Comparison of ENCODE assay signal across 1 cellular context in genomic region chr14:100899841-100900771, GRCh38.
TF ChIP-seq lines count a peak whose summit lies in the region.

No MANE protein-coding gene starts in this region.

TF ChIP-seq in HepG2, 621 proteins besides CTCF, POLR2A, EP300 and RAD21 (continued from another document):
- TF ChIP-seq ZHX1 (CRISPR knock-in tag; IDR thresholded peaks at IDR 0.05; ENCODE audit: low read depth) = peak; percentile 20; the same call in 1 of the 2 replicates
- TF ChIP-seq ZNF678 (CRISPR knock-in tag; IDR thresholded peaks at IDR 0.05) = no peak
- TF ChIP-seq STAT5B (CRISPR knock-in tag; IDR thresholded peaks at IDR 0.05) = no peak
- peak; percentile 27; the same call in 1 of the 2 replicates for TF ChIP-seq ZNF281 (CRISPR knock-in tag; IDR thresholded peaks at IDR 0.05; ENCODE audit: borderline replicate concordance)
- TF ChIP-seq SP4 (CRISPR knock-in tag; IDR thresholded peaks at IDR 0.05) = no peak
- no peak for TF ChIP-seq ZNF30 (CRISPR knock-in tag; IDR thresholded peaks at IDR 0.05)
- TF ChIP-seq CHD2 (IDR thresholded peaks at IDR 0.05; ENCODE audit: low read depth, low read length) = no peak
- no peak for TF ChIP-seq ZNF597 (CRISPR knock-in tag; IDR thresholded peaks at IDR 0.05)
- no peak for TF ChIP-seq ZC3H13 (CRISPR knock-in tag; IDR thresholded peaks at IDR 0.05)
- TF ChIP-seq YEATS2 (CRISPR knock-in tag; IDR thresholded peaks at IDR 0.05; ENCODE audit: borderline replicate concordance) = 0 out of 2 replicates have a peak, but pooled peaks have one; percentile 7
- no peak for TF ChIP-seq U2AF1 (optimal IDR thresholded peaks at IDR 0.05; ENCODE audit: low read depth, low read length)
- no peak for TF ChIP-seq ZNF737 (CRISPR knock-in tag; IDR thresholded peaks at IDR 0.05; ENCODE audit: borderline replicate concordance)
- TF ChIP-seq ZNF256 (CRISPR knock-in tag; conservative IDR thresholded peaks at IDR 0.05) = no peak
- TF ChIP-seq, protein P1, sequence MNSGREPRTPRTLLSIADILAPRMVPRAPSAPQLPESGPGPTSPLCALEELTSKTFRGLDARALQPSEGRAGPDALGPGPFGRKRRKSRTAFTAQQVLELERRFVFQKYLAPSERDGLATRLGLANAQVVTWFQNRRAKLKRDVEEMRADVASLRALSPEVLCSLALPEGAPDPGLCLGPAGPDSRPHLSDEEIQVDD (CRISPR knock-in tag; IDR thresholded peaks at IDR 0.05; ENCODE audit: borderline replicate concordance) = no peak
- no peak for TF ChIP-seq KLF11 (CRISPR knock-in tag; IDR thresholded peaks at IDR 0.05)
- no peak for TF ChIP-seq MLXIP (CRISPR knock-in tag; IDR thresholded peaks at IDR 0.05; ENCODE audit: borderline replicate concordance)
- no peak for TF ChIP-seq HINFP (CRISPR knock-in tag; IDR thresholded peaks at IDR 0.05; ENCODE audit: low read depth)
- TF ChIP-seq GFI1 (CRISPR knock-in tag; IDR thresholded peaks at IDR 0.05; ENCODE audit: borderline replicate concordance) = peak; percentile 55; the same call in 1 of the 2 replicates
- peak; percentile 52 for TF ChIP-seq HNF4A (CRISPR knock-in tag; IDR thresholded peaks at IDR 0.05)
- no peak for TF ChIP-seq NFRKB (IDR thresholded peaks at IDR 0.05)
- no peak for TF ChIP-seq ZBTB7A (CRISPR knock-in tag; IDR thresholded peaks at IDR 0.05)
- TF ChIP-seq TSC22D2 (CRISPR knock-in tag; IDR thresholded peaks at IDR 0.05; ENCODE audit: borderline replicate concordance) = no peak
- TF ChIP-seq KDM1A (CRISPR knock-in tag; IDR thresholded peaks at IDR 0.05) = no peak
- no peak for TF ChIP-seq E2F1 (CRISPR knock-in tag; IDR thresholded peaks at IDR 0.05)
- TF ChIP-seq HHEX (CRISPR knock-in tag; IDR thresholded peaks at IDR 0.05) = no peak
- TF ChIP-seq RXRB (CRISPR knock-in tag; IDR thresholded peaks at IDR 0.05; ENCODE audit: borderline replicate concordance) = no peak
TF ChIP-seq in HepG2: peak in this region for 138.
